1 cellular context compared by ENCODE assay signal in the genomic region with DNA sequence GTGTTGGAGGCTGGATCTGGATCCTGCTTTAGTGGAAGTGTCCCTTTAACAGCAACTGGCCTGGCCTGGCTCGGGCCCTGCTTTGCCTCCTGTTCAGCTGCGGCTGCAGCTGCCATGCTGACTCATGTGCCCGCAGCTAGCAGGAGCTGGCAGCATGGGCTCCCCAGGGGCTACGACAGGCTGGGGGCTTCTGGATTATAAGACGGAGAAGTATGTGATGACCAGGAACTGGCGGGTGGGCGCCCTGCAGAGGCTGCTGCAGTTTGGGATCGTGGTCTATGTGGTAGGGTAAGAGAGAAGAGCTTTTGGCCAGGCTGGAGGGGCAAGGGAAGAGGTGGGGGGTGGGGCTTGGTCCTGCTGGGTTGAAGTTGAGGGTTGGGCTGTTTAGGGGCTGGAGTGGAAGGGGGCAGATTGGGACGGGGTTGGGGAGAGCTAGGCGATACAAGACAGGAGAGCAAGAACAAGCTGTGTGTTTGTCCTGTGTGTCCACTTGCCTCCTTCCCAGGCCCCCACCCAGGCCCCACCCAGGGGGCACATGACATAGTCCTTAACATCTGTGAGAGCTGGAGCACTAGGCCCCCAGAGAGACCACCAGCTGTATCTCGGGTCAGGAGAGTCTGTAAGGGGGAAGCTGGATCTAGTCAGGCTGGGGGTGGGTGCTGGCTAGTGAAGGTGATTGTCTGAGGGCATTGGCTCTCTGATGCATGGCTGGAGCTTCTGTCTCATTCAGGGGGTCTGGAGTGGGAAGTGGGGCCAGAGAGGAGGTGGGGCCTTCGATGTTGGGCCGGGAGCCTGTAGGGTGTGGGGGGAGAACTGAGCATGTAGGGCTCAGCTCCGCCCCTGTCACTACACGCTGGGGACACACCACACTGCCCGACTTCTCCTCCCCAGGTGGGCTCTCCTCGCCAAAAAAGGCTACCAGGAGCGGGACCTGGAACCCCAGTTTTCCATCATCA.
TF ChIP-seq lines count a peak whose summit lies in the region.

Gene P2RX6 (plus strand): TSS at position 115 of the 956 bp plus-strand sequence. CDS start 10 bp downstream, at position 125.

TF ChIP-seq in K562, 482 proteins besides CTCF, POLR2A, EP300 and RAD21 (continued from another document and continues in another):
- TF ChIP-seq L3MBTL2 (IDR thresholded peaks at IDR 0.05), result no peak
- TF ChIP-seq, protein P1, sequence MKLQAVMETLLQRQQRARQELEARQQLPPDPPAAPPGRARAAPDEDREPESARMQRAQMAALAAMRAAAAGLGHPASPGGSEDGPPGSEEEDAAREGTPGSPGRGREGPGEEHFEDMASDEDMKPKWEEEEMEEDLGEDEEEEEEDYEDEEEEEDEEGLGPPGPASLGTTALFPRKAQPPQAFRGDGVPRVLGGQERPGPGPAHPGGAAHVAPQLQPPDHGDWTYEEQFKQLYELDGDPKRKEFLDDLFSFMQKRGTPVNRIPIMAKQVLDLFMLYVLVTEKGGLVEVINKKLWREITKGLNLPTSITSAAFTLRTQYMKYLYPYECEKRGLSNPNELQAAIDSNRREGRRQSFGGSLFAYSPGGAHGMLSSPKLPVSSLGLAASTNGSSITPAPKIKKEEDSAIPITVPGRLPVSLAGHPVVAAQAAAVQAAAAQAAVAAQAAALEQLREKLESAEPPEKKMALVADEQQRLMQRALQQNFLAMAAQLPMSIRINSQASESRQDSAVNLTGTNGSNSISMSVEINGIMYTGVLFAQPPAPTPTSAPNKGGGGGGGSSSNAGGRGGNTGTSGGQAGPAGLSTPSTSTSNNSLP (IDR thresholded peaks at IDR 0.05; ENCODE audit: borderline replicate concordance, low read depth, low read length), result no peak
- no peak for TF ChIP-seq COPS2 (conservative IDR thresholded peaks at IDR 0.05)
- no peak; the same call in 1 of the 2 replicates for TF ChIP-seq RBM14 (IDR thresholded peaks at IDR 0.05; ENCODE audit: borderline replicate concordance, insufficient read depth, low read depth, low read length)
- TF ChIP-seq TFE3 (CRISPR knock-in tag; IDR thresholded peaks at IDR 0.05), result 0 out of 2 replicates have a peak, but pooled peaks have one; percentile 8
- no peak for TF ChIP-seq KAT2B (IDR thresholded peaks at IDR 0.05; ENCODE audit: low read depth, low read length)
- TF ChIP-seq ZNF316 (IDR thresholded peaks at IDR 0.05), result no peak
- TF ChIP-seq, protein P2, sequence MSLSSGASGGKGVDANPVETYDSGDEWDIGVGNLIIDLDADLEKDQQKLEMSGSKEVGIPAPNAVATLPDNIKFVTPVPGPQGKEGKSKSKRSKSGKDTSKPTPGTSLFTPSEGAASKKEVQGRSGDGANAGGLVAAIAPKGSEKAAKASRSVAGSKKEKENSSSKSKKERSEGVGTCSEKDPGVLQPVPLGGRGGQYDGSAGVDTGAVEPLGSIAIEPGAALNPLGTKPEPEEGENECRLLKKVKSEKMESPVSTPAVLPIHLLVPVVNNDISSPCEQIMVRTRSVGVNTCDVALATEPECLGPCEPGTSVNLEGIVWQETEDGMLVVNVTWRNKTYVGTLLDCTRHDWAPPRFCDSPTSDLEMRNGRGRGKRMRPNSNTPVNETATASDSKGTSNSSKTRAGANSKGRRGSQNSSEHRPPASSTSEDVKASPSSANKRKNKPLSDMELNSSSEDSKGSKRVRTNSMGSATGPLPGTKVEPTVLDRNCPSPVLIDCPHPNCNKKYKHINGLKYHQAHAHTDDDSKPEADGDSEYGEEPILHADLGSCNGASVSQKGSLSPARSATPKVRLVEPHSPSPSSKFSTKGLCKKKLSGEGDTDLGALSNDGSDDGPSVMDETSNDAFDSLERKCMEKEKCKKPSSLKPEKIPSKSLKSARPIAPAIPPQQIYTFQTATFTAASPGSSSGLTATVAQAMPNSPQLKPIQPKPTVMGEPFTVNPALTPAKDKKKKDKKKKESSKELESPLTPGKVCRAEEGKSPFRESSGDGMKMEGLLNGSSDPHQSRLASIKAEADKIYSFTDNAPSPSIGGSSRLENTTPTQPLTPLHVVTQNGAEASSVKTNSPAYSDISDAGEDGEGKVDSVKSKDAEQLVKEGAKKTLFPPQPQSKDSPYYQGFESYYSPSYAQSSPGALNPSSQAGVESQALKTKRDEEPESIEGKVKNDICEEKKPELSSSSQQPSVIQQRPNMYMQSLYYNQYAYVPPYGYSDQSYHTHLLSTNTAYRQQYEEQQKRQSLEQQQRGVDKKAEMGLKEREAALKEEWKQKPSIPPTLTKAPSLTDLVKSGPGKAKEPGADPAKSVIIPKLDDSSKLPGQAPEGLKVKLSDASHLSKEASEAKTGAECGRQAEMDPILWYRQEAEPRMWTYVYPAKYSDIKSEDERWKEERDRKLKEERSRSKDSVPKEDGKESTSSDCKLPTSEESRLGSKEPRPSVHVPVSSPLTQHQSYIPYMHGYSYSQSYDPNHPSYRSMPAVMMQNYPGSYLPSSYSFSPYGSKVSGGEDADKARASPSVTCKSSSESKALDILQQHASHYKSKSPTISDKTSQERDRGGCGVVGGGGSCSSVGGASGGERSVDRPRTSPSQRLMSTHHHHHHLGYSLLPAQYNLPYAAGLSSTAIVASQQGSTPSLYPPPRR (CRISPR knock-in tag; IDR thresholded peaks at IDR 0.05; ENCODE audit: borderline replicate concordance), result no peak
- TF ChIP-seq USF1 (CRISPR knock-in tag; IDR thresholded peaks at IDR 0.05), result no peak
- no peak for TF ChIP-seq FOXJ2 (tag; IDR thresholded peaks at IDR 0.05)
- no peak for TF ChIP-seq ZNF282 (CRISPR knock-in tag; IDR thresholded peaks at IDR 0.05)
- TF ChIP-seq ZNF12 (CRISPR knock-in tag; IDR thresholded peaks at IDR 0.05), result no peak
- TF ChIP-seq CBX8 (IDR thresholded peaks at IDR 0.05; ENCODE audit: borderline replicate concordance, extremely low read depth, low read depth, low read length, poor library complexity, severe bottlenecking), result no peak
- no peak for TF ChIP-seq NCOA4 (IDR thresholded peaks at IDR 0.05; ENCODE audit: partially characterized antibody)
- no peak for TF ChIP-seq RUNX1 (IDR thresholded peaks at IDR 0.05; ENCODE audit: low read depth)
- TF ChIP-seq, protein P3, sequence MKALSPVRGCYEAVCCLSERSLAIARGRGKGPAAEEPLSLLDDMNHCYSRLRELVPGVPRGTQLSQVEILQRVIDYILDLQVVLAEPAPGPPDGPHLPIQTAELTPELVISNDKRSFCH (CRISPR knock-in tag; IDR thresholded peaks at IDR 0.05), result no peak
- TF ChIP-seq, protein P3 (tag; IDR thresholded peaks at IDR 0.05), result no peak
- 0 out of 2 replicates have a peak, but pooled peaks have one; percentile 40 for TF ChIP-seq SMAD3 (CRISPR knock-in tag; conservative IDR thresholded peaks at IDR 0.05)
- TF ChIP-seq, protein P4, sequence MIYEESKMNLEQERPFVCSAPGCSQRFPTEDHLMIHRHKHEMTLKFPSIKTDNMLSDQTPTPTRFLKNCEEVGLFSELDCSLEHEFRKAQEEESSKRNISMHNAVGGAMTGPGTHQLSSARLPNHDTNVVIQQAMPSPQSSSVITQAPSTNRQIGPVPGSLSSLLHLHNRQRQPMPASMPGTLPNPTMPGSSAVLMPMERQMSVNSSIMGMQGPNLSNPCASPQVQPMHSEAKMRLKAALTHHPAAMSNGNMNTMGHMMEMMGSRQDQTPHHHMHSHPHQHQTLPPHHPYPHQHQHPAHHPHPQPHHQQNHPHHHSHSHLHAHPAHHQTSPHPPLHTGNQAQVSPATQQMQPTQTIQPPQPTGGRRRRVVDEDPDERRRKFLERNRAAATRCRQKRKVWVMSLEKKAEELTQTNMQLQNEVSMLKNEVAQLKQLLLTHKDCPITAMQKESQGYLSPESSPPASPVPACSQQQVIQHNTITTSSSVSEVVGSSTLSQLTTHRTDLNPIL (CRISPR knock-in tag; IDR thresholded peaks at IDR 0.05), result no peak
- TF ChIP-seq GABPA (tag; conservative IDR thresholded peaks at IDR 0.05; ENCODE audit: low read depth), result no peak
- TF ChIP-seq MCM3 (IDR thresholded peaks at IDR 0.05), result no peak
- 0 out of 2 replicates have a peak, but pooled peaks have one; percentile 60 for TF ChIP-seq RFX7 (CRISPR knock-in tag; IDR thresholded peaks at IDR 0.05)
- TF ChIP-seq, protein P5, sequence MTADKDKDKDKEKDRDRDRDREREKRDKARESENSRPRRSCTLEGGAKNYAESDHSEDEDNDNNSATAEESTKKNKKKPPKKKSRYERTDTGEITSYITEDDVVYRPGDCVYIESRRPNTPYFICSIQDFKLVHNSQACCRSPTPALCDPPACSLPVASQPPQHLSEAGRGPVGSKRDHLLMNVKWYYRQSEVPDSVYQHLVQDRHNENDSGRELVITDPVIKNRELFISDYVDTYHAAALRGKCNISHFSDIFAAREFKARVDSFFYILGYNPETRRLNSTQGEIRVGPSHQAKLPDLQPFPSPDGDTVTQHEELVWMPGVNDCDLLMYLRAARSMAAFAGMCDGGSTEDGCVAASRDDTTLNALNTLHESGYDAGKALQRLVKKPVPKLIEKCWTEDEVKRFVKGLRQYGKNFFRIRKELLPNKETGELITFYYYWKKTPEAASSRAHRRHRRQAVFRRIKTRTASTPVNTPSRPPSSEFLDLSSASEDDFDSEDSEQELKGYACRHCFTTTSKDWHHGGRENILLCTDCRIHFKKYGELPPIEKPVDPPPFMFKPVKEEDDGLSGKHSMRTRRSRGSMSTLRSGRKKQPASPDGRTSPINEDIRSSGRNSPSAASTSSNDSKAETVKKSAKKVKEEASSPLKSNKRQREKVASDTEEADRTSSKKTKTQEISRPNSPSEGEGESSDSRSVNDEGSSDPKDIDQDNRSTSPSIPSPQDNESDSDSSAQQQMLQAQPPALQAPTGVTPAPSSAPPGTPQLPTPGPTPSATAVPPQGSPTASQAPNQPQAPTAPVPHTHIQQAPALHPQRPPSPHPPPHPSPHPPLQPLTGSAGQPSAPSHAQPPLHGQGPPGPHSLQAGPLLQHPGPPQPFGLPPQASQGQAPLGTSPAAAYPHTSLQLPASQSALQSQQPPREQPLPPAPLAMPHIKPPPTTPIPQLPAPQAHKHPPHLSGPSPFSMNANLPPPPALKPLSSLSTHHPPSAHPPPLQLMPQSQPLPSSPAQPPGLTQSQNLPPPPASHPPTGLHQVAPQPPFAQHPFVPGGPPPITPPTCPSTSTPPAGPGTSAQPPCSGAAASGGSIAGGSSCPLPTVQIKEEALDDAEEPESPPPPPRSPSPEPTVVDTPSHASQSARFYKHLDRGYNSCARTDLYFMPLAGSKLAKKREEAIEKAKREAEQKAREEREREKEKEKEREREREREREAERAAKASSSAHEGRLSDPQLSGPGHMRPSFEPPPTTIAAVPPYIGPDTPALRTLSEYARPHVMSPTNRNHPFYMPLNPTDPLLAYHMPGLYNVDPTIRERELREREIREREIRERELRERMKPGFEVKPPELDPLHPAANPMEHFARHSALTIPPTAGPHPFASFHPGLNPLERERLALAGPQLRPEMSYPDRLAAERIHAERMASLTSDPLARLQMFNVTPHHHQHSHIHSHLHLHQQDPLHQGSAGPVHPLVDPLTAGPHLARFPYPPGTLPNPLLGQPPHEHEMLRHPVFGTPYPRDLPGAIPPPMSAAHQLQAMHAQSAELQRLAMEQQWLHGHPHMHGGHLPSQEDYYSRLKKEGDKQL (CRISPR knock-in tag; IDR thresholded peaks at IDR 0.05; ENCODE audit: borderline replicate concordance), result no peak
- TF ChIP-seq NEUROD1 (IDR thresholded peaks at IDR 0.05; ENCODE audit: borderline replicate concordance, low read depth, low read length, partially characterized antibody), result no peak
- TF ChIP-seq CCNT2 (IDR thresholded peaks at IDR 0.05; ENCODE audit: borderline replicate concordance, extremely low read depth, insufficient read length, low read depth, low read length), result no peak
- no peak for TF ChIP-seq SAFB2 (IDR thresholded peaks at IDR 0.05; ENCODE audit: borderline replicate concordance, low read depth, low read length, severe bottlenecking)
- peak; percentile 12; the same call in 1 of the 2 replicates for TF ChIP-seq ZNF133 (CRISPR knock-in tag; IDR thresholded peaks at IDR 0.05)
- no peak for TF ChIP-seq ZFPM2 (CRISPR knock-in tag; IDR thresholded peaks at IDR 0.05)
- TF ChIP-seq ZKSCAN8 (CRISPR knock-in tag; IDR thresholded peaks at IDR 0.05), result no peak
- no peak for TF ChIP-seq SMAD1 (IDR thresholded peaks at IDR 0.05; ENCODE audit: low read depth, low read length, partially characterized antibody)
- TF ChIP-seq SMARCB1 (IDR thresholded peaks at IDR 0.05; ENCODE audit: insufficient read length, low read depth), result peak; percentile 26
- no peak for TF ChIP-seq HMGXB4 (CRISPR knock-in tag; IDR thresholded peaks at IDR 0.05)
- no peak for TF ChIP-seq MCM7 (IDR thresholded peaks at IDR 0.05)
- TF ChIP-seq FOXA3 (CRISPR knock-in tag; conservative IDR thresholded peaks at IDR 0.05 in 1 of 2, IDR thresholded peaks at IDR 0.05 in 1 of 2), result 0 out of 4 replicates have a peak, but pooled peaks of 1 of the 2 experiments have one; percentile 7
- TF ChIP-seq DDX20 (tag; IDR thresholded peaks at IDR 0.05; ENCODE audit: low read depth), result no peak
- no peak for TF ChIP-seq PHF20 (IDR thresholded peaks at IDR 0.05; ENCODE audit: partially characterized antibody)
- TF ChIP-seq CCAR2 (IDR thresholded peaks at IDR 0.05; ENCODE audit: low read depth, low read length), result no peak
- no peak for TF ChIP-seq KLF13 (tag; IDR thresholded peaks at IDR 0.05; ENCODE audit: borderline replicate concordance, low read depth)
- TF ChIP-seq ZNF274 (IDR thresholded peaks at IDR 0.05; ENCODE audit: borderline replicate concordance, low read depth, low read length), result no peak
- TF ChIP-seq TFAM (CRISPR knock-in tag; conservative IDR thresholded peaks at IDR 0.05), result no peak
- no peak for TF ChIP-seq ARID2 (IDR thresholded peaks at IDR 0.05)
